1 cellular context compared by ENCODE assay signal in the genomic region with DNA sequence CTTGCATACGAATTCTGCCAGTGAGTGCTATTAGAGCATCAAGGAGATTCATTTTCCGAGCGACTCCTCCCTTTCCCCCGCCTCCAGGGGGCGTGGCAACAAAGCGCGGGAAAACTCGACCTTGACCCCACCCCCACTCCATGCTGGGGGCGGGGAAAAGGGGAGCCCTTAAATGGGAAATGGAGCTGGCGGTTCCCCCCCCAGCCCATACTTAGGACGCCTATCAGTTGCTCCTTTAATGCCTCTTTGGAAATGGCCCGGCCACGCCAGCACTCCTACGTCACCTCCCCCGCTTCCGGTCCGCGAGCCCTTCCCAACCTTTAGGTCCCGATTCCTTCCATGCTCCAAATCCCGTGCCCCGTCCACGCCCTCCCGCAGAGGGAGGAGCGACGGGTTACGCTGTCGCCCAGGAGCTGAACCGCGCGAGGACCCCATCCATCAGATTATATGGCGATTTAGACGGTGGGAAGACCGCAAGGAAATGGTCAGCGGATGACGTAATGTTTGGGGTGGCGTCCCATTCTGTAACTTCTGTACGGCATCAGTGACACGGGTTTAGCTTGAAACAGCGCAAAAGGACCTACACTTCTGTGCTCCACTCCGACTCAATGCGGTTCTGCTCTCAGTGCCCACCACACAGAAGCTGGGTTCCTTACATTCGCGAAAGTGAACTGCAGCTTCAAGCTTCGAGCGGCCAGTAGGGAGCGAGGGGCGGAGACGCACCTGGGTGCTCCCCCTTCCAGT.
TF ChIP-seq lines count a peak whose summit lies in the region.

No MANE protein-coding gene starts in this region.

TF ChIP-seq in HepG2, 621 proteins besides CTCF, POLR2A, EP300 and RAD21 (continues in another document):
- TF ChIP-seq ZFP1 (CRISPR knock-in tag; IDR thresholded peaks at IDR 0.05): peak; percentile 47; the same call in 1 of the 2 replicates
- no peak for TF ChIP-seq MTF2 (CRISPR knock-in tag; IDR thresholded peaks at IDR 0.05; ENCODE audit: borderline replicate concordance)
- no peak for TF ChIP-seq SP140L (CRISPR knock-in tag; IDR thresholded peaks at IDR 0.05; ENCODE audit: borderline replicate concordance)
- TF ChIP-seq GZF1 (CRISPR knock-in tag; IDR thresholded peaks at IDR 0.05): no peak
- TF ChIP-seq ZNF616 (CRISPR knock-in tag; IDR thresholded peaks at IDR 0.05; ENCODE audit: low read depth): no peak; the same call in 1 of the 2 replicates
- TF ChIP-seq, protein P1, sequence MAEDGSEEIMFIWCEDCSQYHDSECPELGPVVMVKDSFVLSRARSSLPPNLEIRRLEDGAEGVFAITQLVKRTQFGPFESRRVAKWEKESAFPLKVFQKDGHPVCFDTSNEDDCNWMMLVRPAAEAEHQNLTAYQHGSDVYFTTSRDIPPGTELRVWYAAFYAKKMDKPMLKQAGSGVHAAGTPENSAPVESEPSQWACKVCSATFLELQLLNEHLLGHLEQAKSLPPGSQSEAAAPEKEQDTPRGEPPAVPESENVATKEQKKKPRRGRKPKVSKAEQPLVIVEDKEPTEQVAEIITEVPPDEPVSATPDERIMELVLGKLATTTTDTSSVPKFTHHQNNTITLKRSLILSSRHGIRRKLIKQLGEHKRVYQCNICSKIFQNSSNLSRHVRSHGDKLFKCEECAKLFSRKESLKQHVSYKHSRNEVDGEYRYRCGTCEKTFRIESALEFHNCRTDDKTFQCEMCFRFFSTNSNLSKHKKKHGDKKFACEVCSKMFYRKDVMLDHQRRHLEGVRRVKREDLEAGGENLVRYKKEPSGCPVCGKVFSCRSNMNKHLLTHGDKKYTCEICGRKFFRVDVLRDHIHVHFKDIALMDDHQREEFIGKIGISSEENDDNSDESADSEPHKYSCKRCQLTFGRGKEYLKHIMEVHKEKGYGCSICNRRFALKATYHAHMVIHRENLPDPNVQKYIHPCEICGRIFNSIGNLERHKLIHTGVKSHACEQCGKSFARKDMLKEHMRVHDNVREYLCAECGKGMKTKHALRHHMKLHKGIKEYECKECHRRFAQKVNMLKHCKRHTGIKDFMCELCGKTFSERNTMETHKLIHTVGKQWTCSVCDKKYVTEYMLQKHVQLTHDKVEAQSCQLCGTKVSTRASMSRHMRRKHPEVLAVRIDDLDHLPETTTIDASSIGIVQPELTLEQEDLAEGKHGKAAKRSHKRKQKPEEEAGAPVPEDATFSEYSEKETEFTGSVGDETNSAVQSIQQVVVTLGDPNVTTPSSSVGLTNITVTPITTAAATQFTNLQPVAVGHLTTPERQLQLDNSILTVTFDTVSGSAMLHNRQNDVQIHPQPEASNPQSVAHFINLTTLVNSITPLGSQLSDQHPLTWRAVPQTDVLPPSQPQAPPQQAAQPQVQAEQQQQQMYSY (CRISPR knock-in tag; IDR thresholded peaks at IDR 0.05): no peak
- no peak for TF ChIP-seq ZEB1 (IDR thresholded peaks at IDR 0.05; ENCODE audit: insufficient replicate concordance, low read depth)
- peak; percentile 54 for TF ChIP-seq MED1 (CRISPR knock-in tag; IDR thresholded peaks at IDR 0.05)
- no peak for TF ChIP-seq CHCHD3 (CRISPR knock-in tag; IDR thresholded peaks at IDR 0.05)
- TF ChIP-seq, protein P2, sequence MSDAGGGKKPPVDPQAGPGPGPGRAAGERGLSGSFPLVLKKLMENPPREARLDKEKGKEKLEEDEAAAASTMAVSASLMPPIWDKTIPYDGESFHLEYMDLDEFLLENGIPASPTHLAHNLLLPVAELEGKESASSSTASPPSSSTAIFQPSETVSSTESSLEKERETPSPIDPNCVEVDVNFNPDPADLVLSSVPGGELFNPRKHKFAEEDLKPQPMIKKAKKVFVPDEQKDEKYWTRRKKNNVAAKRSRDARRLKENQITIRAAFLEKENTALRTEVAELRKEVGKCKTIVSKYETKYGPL (CRISPR knock-in tag; IDR thresholded peaks at IDR 0.05): no peak
- TF ChIP-seq ZNF33A (CRISPR knock-in tag; IDR thresholded peaks at IDR 0.05; ENCODE audit: borderline replicate concordance): no peak
- TF ChIP-seq KDM1A (CRISPR knock-in tag; IDR thresholded peaks at IDR 0.05): no peak
- no peak for TF ChIP-seq ZNF207 (IDR thresholded peaks at IDR 0.05; ENCODE audit: borderline replicate concordance)
- TF ChIP-seq ZNF816 (CRISPR knock-in tag; IDR thresholded peaks at IDR 0.05; ENCODE audit: borderline replicate concordance): peak; percentile 6; the same call in 1 of the 2 replicates
- TF ChIP-seq THAP11 (CRISPR knock-in tag; IDR thresholded peaks at IDR 0.05): peak; percentile 66
- TF ChIP-seq HOXD1 (CRISPR knock-in tag; IDR thresholded peaks at IDR 0.05): 0 out of 2 replicates have a peak, but pooled peaks have one; percentile 13
- TF ChIP-seq HNF4A (CRISPR knock-in tag; IDR thresholded peaks at IDR 0.05): no peak
- TF ChIP-seq ZNF414 (CRISPR knock-in tag; IDR thresholded peaks at IDR 0.05): no peak
- TF ChIP-seq ZNF761 (CRISPR knock-in tag; conservative IDR thresholded peaks at IDR 0.05): no peak
- TF ChIP-seq SAFB2 (CRISPR knock-in tag; IDR thresholded peaks at IDR 0.05; ENCODE audit: borderline replicate concordance, low read depth): 0 out of 2 replicates have a peak, but pooled peaks have one; percentile 48
- TF ChIP-seq ZNF788 (CRISPR knock-in tag; IDR thresholded peaks at IDR 0.05; ENCODE audit: borderline replicate concordance): peak; percentile 59; the same call in 1 of the 2 replicates
- TF ChIP-seq ZBTB7A (CRISPR knock-in tag; IDR thresholded peaks at IDR 0.05): 0 out of 2 replicates have a peak, but pooled peaks have one; percentile 7
- peak; percentile 33; the same call in 1 of the 2 replicates for TF ChIP-seq IRF9 (CRISPR knock-in tag; IDR thresholded peaks at IDR 0.05; ENCODE audit: borderline replicate concordance)
- no peak for TF ChIP-seq ZNF17 (CRISPR knock-in tag; IDR thresholded peaks at IDR 0.05)
- no peak for TF ChIP-seq MYNN (CRISPR knock-in tag; IDR thresholded peaks at IDR 0.05; ENCODE audit: low read depth)
- no peak for TF ChIP-seq DNMT3B (CRISPR knock-in tag; conservative IDR thresholded peaks at IDR 0.05)
- no peak for TF ChIP-seq ZNF367 (CRISPR knock-in tag; IDR thresholded peaks at IDR 0.05; ENCODE audit: borderline replicate concordance)
- peak; percentile 17; the same call in 1 of the 2 replicates for TF ChIP-seq NAIF1 (CRISPR knock-in tag; IDR thresholded peaks at IDR 0.05; ENCODE audit: borderline replicate concordance)
- no peak for TF ChIP-seq ZNF660 (CRISPR knock-in tag; IDR thresholded peaks at IDR 0.05; ENCODE audit: borderline replicate concordance, low read depth)
- no peak for TF ChIP-seq JARID2 (CRISPR knock-in tag; IDR thresholded peaks at IDR 0.05; ENCODE audit: insufficient replicate concordance)
- peak; percentile 52; the same call in 1 of the 2 replicates for TF ChIP-seq ZNF703 (CRISPR knock-in tag; IDR thresholded peaks at IDR 0.05; ENCODE audit: borderline replicate concordance)
- no peak for TF ChIP-seq ELF3 (CRISPR knock-in tag; IDR thresholded peaks at IDR 0.05)
- TF ChIP-seq ETS1 (CRISPR knock-in tag; IDR thresholded peaks at IDR 0.05): peak; percentile 45; the same call in 1 of the 2 replicates
- TF ChIP-seq ZNF24 (IDR thresholded peaks at IDR 0.05): no peak
- TF ChIP-seq TEAD3 (CRISPR knock-in tag; optimal IDR thresholded peaks at IDR 0.05; ENCODE audit: borderline replicate concordance): peak; percentile 16
- TF ChIP-seq, protein P3, sequence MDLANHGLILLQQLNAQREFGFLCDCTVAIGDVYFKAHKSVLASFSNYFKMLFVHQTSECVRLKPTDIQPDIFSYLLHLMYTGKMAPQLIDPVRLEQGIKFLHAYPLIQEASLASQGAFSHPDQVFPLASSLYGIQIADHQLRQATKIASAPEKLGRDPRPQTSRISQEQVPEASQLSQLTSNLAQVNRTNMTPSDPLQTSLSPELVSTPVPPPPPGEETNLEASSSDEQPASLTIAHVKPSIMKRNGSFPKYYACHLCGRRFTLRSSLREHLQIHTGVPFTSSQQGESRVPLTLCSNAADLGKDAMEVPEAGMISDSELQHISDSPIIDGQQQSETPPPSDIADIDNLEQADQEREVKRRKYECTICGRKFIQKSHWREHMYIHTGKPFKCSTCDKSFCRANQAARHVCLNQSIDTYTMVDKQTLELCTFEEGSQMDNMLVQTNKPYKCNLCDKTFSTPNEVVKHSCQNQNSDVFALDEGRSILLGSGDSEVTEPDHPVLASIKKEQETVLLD (CRISPR knock-in tag; IDR thresholded peaks at IDR 0.05; ENCODE audit: low read depth): peak; percentile 64; the same call in 1 of the 2 replicates
- no peak for TF ChIP-seq SMARCE1 (IDR thresholded peaks at IDR 0.05; ENCODE audit: borderline replicate concordance)
- no peak for TF ChIP-seq NONO (IDR thresholded peaks at IDR 0.05)
- TF ChIP-seq NONO (CRISPR knock-in tag; conservative IDR thresholded peaks at IDR 0.05): peak; percentile 89; the same call in 1 of the 2 replicates
- peak; percentile 61 for TF ChIP-seq ZSCAN31 (CRISPR knock-in tag; IDR thresholded peaks at IDR 0.05; ENCODE audit: low read depth)
- no peak; the same call in 1 of the 2 replicates for TF ChIP-seq TBX2 (CRISPR knock-in tag; IDR thresholded peaks at IDR 0.05; ENCODE audit: borderline replicate concordance)
- no peak for TF ChIP-seq HDAC6 (IDR thresholded peaks at IDR 0.05; ENCODE audit: low read depth, low read length)
- TF ChIP-seq ZNF766 (CRISPR knock-in tag; IDR thresholded peaks at IDR 0.05; ENCODE audit: borderline replicate concordance): no peak
- TF ChIP-seq TBL1XR1 (IDR thresholded peaks at IDR 0.05; ENCODE audit: borderline replicate concordance, low read length, partially characterized antibody): peak; percentile 7
- peak; percentile 16 for TF ChIP-seq CBX1 (IDR thresholded peaks at IDR 0.05; ENCODE audit: low read depth)
- TF ChIP-seq ZNF20 (CRISPR knock-in tag; IDR thresholded peaks at IDR 0.05): no peak
- TF ChIP-seq KMT2B (CRISPR knock-in tag; IDR thresholded peaks at IDR 0.05): peak; percentile 73
- TF ChIP-seq STAG1 (CRISPR knock-in tag; IDR thresholded peaks at IDR 0.05): no peak; the same call in 1 of the 2 replicates
- TF ChIP-seq ELK4 (CRISPR knock-in tag; IDR thresholded peaks at IDR 0.05; ENCODE audit: borderline replicate concordance): no peak
- no peak for TF ChIP-seq ZNF841 (CRISPR knock-in tag; IDR thresholded peaks at IDR 0.05; ENCODE audit: borderline replicate concordance)
- TF ChIP-seq ZNF256 (CRISPR knock-in tag; conservative IDR thresholded peaks at IDR 0.05): peak; percentile 42; the same call in 1 of the 2 replicates
- no peak; the same call in 1 of the 2 replicates for TF ChIP-seq ZSCAN12 (CRISPR knock-in tag; IDR thresholded peaks at IDR 0.05)
- TF ChIP-seq, protein P4, sequence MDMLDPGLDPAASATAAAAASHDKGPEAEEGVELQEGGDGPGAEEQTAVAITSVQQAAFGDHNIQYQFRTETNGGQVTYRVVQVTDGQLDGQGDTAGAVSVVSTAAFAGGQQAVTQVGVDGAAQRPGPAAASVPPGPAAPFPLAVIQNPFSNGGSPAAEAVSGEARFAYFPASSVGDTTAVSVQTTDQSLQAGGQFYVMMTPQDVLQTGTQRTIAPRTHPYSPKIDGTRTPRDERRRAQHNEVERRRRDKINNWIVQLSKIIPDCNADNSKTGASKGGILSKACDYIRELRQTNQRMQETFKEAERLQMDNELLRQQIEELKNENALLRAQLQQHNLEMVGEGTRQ (IDR thresholded peaks at IDR 0.05; ENCODE audit: low read depth, low read length): no peak
- TF ChIP-seq, protein P4 (CRISPR knock-in tag; IDR thresholded peaks at IDR 0.05; ENCODE audit: borderline replicate concordance): peak; percentile 65; the same call in 1 of the 2 replicates
- TF ChIP-seq ZNF382 (CRISPR knock-in tag; IDR thresholded peaks at IDR 0.05; ENCODE audit: borderline replicate concordance): no peak
- TF ChIP-seq JUN (CRISPR knock-in tag; IDR thresholded peaks at IDR 0.05): peak; percentile 86
- TF ChIP-seq ZNF605 (CRISPR knock-in tag; IDR thresholded peaks at IDR 0.05): peak; percentile 69
- no peak for TF ChIP-seq ZNF567 (CRISPR knock-in tag; IDR thresholded peaks at IDR 0.05; ENCODE audit: borderline replicate concordance)
- TF ChIP-seq CEBPG (CRISPR knock-in tag; IDR thresholded peaks at IDR 0.05): peak; percentile 72
- no peak; the same call in 1 of the 2 replicates for TF ChIP-seq IRF2 (CRISPR knock-in tag; IDR thresholded peaks at IDR 0.05)
- TF ChIP-seq SOX13 (IDR thresholded peaks at IDR 0.05): no peak
- TF ChIP-seq SOX13 (CRISPR knock-in tag; conservative IDR thresholded peaks at IDR 0.05 in 1 of 2, IDR thresholded peaks at IDR 0.05 in 1 of 2): no peak
- no peak for TF ChIP-seq FOXK2 (IDR thresholded peaks at IDR 0.05)
